ENCODE assay signal across 13 cellular contexts in the genomic region with DNA sequence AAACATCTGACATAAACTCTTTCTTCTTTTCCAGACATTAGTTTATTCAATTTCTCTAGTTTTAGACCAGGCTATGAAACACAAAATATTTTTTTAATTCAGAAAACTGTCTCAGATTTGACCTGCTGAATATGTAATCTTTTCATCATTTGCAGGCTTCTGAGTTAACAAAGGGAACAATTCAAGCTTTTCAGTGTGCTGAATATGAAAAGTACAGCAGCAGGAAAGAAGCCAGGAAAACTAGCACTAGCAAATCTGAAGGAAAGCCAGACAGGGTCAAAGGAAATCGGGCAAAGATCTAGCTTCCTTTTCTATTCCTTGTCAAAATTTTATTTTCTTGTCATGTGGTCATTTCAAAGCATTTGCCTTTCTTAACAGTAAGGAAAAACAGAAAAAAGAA. TPM values are rescaled to one million over a fixed set of nuclear protein-coding genes. Genes with fewer than 3 reads are reported as not detected.
DNase-seq lines count a peak whose midpoint lies in the region; ATAC-seq and TF ChIP-seq lines count a peak whose summit lies in the region.
"Had no signal": no experiment of that assay in that cellular context is flagged by ENCODE, and none has a peak within 500 bp of the region (broad histone marks: within the 10 kb centered on the region; RNA-seq: fewer than 3 reads in every experiment).

No MANE protein-coding gene starts in this region.

- TF ChIP-seq CTCF in RWPE2 (IDR thresholded peaks at IDR 0.05; ENCODE audit: poor library complexity, severe bottlenecking) = peak; percentile 32
- TF ChIP-seq CTCF in dorsolateral prefrontal cortex (IDR thresholded peaks at IDR 0.05 in 54 of 56, conservative IDR thresholded peaks at IDR 0.05 in 2 of 56; ENCODE audit: low read depth in 1 of 56, partially characterized antibody in 56 of 56) = peak in 13 of 56 donors; percentile 1 to 45 (median 9)
- TF ChIP-seq CTCF in brain microvascular endothelial cell (IDR thresholded peaks at IDR 0.05; ENCODE audit: low read depth, low read length, missing control alignments) = no peak

- no peak for DNase-seq in RWPE2 (ENCODE audit: low spot score)
- no peak for DNase-seq in dorsolateral prefrontal cortex
- DNase-seq in middle frontal gyrus (ENCODE audit: extremely low spot score, low spot score) = peak; percentile 12
- DNase-seq in mucosa of gallbladder (ENCODE audit: low spot score) = no peak
- no peak for DNase-seq in GF-D8 (lab: John Stamatoyannopoulos, UW)
- no peak for DNase-seq in brain microvascular endothelial cell
- DNase-seq: Calu3; CD4-positive, alpha-beta T cell; NCI-H748 treated with DMSO at 0.1 percent for 48 hours had no signal

- H3K27ac ChIP-seq in RWPE2 (ENCODE audit: poor library complexity, severe bottlenecking) = no peak overlapping the region
- H3K27ac ChIP-seq in dorsolateral prefrontal cortex = peak overlapping the region in 58 of 59 donors; percentile 21 to 95 (median 82)
- H3K27ac ChIP-seq in temporal lobe (ENCODE audit: low read depth, low read length) = peak overlapping the region; percentile 75
- H3K27ac ChIP-seq in brain microvascular endothelial cell = no peak overlapping the region
- H3K27ac ChIP-seq: GM23248, RWPE1, SJCRH30 had no signal

- H3K4me1 ChIP-seq in RWPE2 (ENCODE audit: insufficient read depth, poor library complexity, severe bottlenecking) = no peaks in the 10 kb centered on the region

- intact Hi-C loops in dorsolateral prefrontal cortex (cut with DNase I) = loop anchor here (5.0 to 10.0 kb wide), 4 partner anchors 89 to 289 kb away; a partner anchor contains a TSS

- in situ Hi-C loops in brain microvascular endothelial cell (cut with HindIII; ENCODE audit: low pct_ligation_motif_present, low sequenced_read_pairs) = no loop called here

- no peak for ATAC-seq in RWPE2 (ENCODE audit: low read depth)

- H3K9me3 ChIP-seq in RWPE2 (ENCODE audit: severe bottlenecking) = no peaks in the 10 kb centered on the region
- H3K9me3 ChIP-seq: SJCRH30 had no signal

- no peak overlapping the region for H3K4me3 ChIP-seq in RWPE2 (ENCODE audit: severe bottlenecking)
- peak overlapping the region in 38 of 59 donors; percentile 1 to 56 (median 21) for H3K4me3 ChIP-seq in dorsolateral prefrontal cortex
- no peak overlapping the region for H3K4me3 ChIP-seq in brain microvascular endothelial cell (ENCODE audit: low read depth, low read length)
- H3K4me3 ChIP-seq: GM23248, SJCRH30 had no signal

- peaks cover 36% of the 10 kb centered on the region for H3K27me3 ChIP-seq in RWPE2 (ENCODE audit: insufficient read depth, poor library complexity, severe bottlenecking)
- peaks cover 0 to 12% (median 0%) of the 10 kb centered on the region in 45 donors for H3K27me3 ChIP-seq in dorsolateral prefrontal cortex
- H3K27me3 ChIP-seq in brain microvascular endothelial cell (replicated peaks) = peaks cover 7% of the 10 kb centered on the region
- H3K27me3 ChIP-seq: SJCRH30 had no signal

- no peaks in the 10 kb centered on the region for H3K36me3 ChIP-seq in RWPE2 (ENCODE audit: low read depth)
- no peaks in the 10 kb centered on the region for H3K36me3 ChIP-seq in brain microvascular endothelial cell (replicated peaks)
- H3K36me3 ChIP-seq: SJCRH30 had no signal

RNA-seq across cellular contexts. Expression of a gene that starts 35.3 kb away (rescaled TPM):
- 10 to 100 TPM in 85 of 120 experiments, 1 to 10 TPM in 35; 5.3 to 20.6 (median 11.5) TPM for total RNA-seq in dorsolateral prefrontal cortex
- total RNA-seq in temporal lobe = 4.2 TPM
- total RNA-seq in mucosa of gallbladder = 0.58 TPM

Comparison
In these comparisons a context has a peak if more than half of its experiments do, and no peak if none do; other contexts are left out.
1. H3K27ac ChIP-seq: peak in dorsolateral prefrontal cortex (58 of 59) and temporal lobe (single experiment); none in RWPE2 (single experiment) and brain microvascular endothelial cell (single experiment).
2. H3K4me3 ChIP-seq: peak in dorsolateral prefrontal cortex (38 of 59); none in RWPE2 (single experiment) and brain microvascular endothelial cell (single experiment).